26 cellular contexts compared by ENCODE assay signal in genomic region chr1:246792603-246793002, GRCh38.
"Had no signal": no experiment of that assay in that cellular context is flagged by ENCODE, and none has a peak within 500 bp of the region (broad histone marks: within the 10 kb centered on the region; RNA-seq: fewer than 3 reads in every experiment).

No MANE protein-coding gene starts in this region.

- H3K4me1 Mint-ChIP-seq: activated CD4-positive, alpha-beta T cell treated with anti-CD3 and anti-CD28 coated beads, Interleukin-2, amount 10 ng/mL, durations not matched to agents 24 days and 14 days; activated CD8-positive, alpha-beta memory T cell treated with anti-CD3 and anti-CD28 coated beads, Interleukin-2, amount 10 ng/mL, durations not matched to agents 7 days and 5 days had no signal

- H3K27me3 Mint-ChIP-seq: activated CD4-positive, alpha-beta T cell treated with anti-CD3 and anti-CD28 coated beads, Interleukin-2, amount 10 ng/mL, durations not matched to agents 24 days and 14 days had no signal

- H3K36me3 Mint-ChIP-seq: activated CD8-positive, alpha-beta memory T cell treated with anti-CD3 and anti-CD28 coated beads, Interleukin-2, amount 10 ng/mL, durations not matched to agents 7 days and 5 days; activated naive CD8-positive, alpha-beta T cell; brain; WTC11 had no signal

- DNase-seq: activated CD4-positive, alpha-beta T cell treated with anti-CD3 and anti-CD28 coated beads, Interleukin-2, amount 10 ng/mL, durations not matched to agents 24 days and 14 days; activated CD4-positive, alpha-beta T cell treated with anti-CD3 and anti-CD28 coated beads, Interleukin-2, amount 50 U/mL, for 48 hours; activated CD4-positive, CD25-positive, alpha-beta regulatory T cell treated with anti-CD3 and anti-CD28 coated beads, Interleukin-2, amount 50 U/mL, for 72 hours; activated CD8-positive, alpha-beta memory T cell treated with anti-CD3 and anti-CD28 coated beads, Interleukin-2, amount 10 ng/mL, durations not matched to agents 7 days and 5 days; activated gamma-delta T cell; activated naive CD4-positive, alpha-beta T cell treated with anti-CD3 and anti-CD28 coated beads for 36 hours; activated T-cell treated with anti-CD3 and anti-CD28 coated beads, Interleukin-2, amount 50 U/mL, for 24 hours; amygdala; Kasumi-1; NCI-H1105 treated with DMSO at 0.1 percent for 48 hours; NCI-H1436 treated with DMSO at 0.1 percent for 48 hours; NCI-H187; NCI-H2081 treated with DMSO at 0.1 percent for 48 hours; NCI-H446; NCI-H524; Peyer's patch; Right ventricle myocardium superior; SJCRH30; SK-N-SH had no signal

- H3K27ac ChIP-seq: Peyer's patch, RWPE1, SJCRH30 had no signal

- H3K4me2 ChIP-seq: SK-N-SH had no signal

- H3K36me3 ChIP-seq: Peyer's patch, SJCRH30 had no signal

- FAIRE-seq: astrocyte had no signal

- H3K9me3 Mint-ChIP-seq: activated CD4-positive, alpha-beta T cell treated with anti-CD3 and anti-CD28 coated beads, Interleukin-2, amount 10 ng/mL, durations not matched to agents 24 days and 14 days; activated naive CD4-positive, alpha-beta T cell treated with anti-CD3 and anti-CD28 coated beads for 36 hours; activated T-cell treated with anti-CD3 and anti-CD28 coated beads, Interleukin-2, amount 50 U/mL, for 24 hours; activated T-helper 1 cell treated with anti-CD3 and anti-CD28 coated beads, Interleukin-12 subunit alpha, Interleukin-12 subunit beta, Interleukin-2, Interleukin-4 antibody, amounts not matched to agents 30 ng/mL and 10 ng/mL and 1 ng/mL, durations not matched to agents 14 hours and 24 hours and 36 hours; T-helper 2 cell treated with Interferon-gamma antibody and Interleukin-4, amounts not matched to agents 5 μg/mL and 100 μg/mL, for 36 hours; WTC11 had no signal

- ATAC-seq: activated CD8-positive, alpha-beta memory T cell treated with anti-CD3 and anti-CD28 coated beads, Interleukin-2, amount 10 ng/mL, durations not matched to agents 7 days and 5 days; WTC11 had no signal

- H3K4me3 Mint-ChIP-seq: activated CD4-positive, alpha-beta T cell treated with anti-CD3 and anti-CD28 coated beads, Interleukin-2, amount 10 ng/mL, durations not matched to agents 24 days and 14 days; activated CD8-positive, alpha-beta memory T cell treated with anti-CD3 and anti-CD28 coated beads, Interleukin-2, amount 10 ng/mL, durations not matched to agents 7 days and 5 days; activated naive CD4-positive, alpha-beta T cell treated with anti-CD3 and anti-CD28 coated beads for 36 hours; activated naive CD8-positive, alpha-beta T cell; activated T-cell treated with anti-CD3 and anti-CD28 coated beads, Interleukin-2, amount 50 U/mL, for 24 hours; activated T-helper 1 cell treated with anti-CD3 and anti-CD28 coated beads, Interleukin-12 subunit alpha, Interleukin-12 subunit beta, Interleukin-2, Interleukin-4 antibody, amounts not matched to agents 30 ng/mL and 10 ng/mL and 1 ng/mL, durations not matched to agents 14 hours and 24 hours and 36 hours; T-helper 2 cell treated with Interferon-gamma antibody and Interleukin-4, amounts not matched to agents 5 μg/mL and 100 μg/mL, for 36 hours had no signal

- H3K27ac Mint-ChIP-seq: activated CD4-positive, alpha-beta T cell treated with anti-CD3 and anti-CD28 coated beads, Interleukin-2, amount 10 ng/mL, durations not matched to agents 24 days and 14 days; activated CD8-positive, alpha-beta memory T cell treated with anti-CD3 and anti-CD28 coated beads, Interleukin-2, amount 10 ng/mL, durations not matched to agents 7 days and 5 days; activated naive CD4-positive, alpha-beta T cell treated with anti-CD3 and anti-CD28 coated beads for 36 hours; activated naive CD8-positive, alpha-beta T cell; activated T-cell treated with anti-CD3 and anti-CD28 coated beads, Interleukin-2, amount 50 U/mL, for 24 hours; activated T-helper 1 cell treated with anti-CD3 and anti-CD28 coated beads, Interleukin-12 subunit alpha, Interleukin-12 subunit beta, Interleukin-2, Interleukin-4 antibody, amounts not matched to agents 30 ng/mL and 10 ng/mL and 1 ng/mL, durations not matched to agents 14 hours and 24 hours and 36 hours; T-helper 2 cell treated with Interferon-gamma antibody and Interleukin-4, amounts not matched to agents 5 μg/mL and 100 μg/mL, for 36 hours; WTC11 had no signal

- H3K4me3 ChIP-seq: Peyer's patch, SJCRH30 had no signal

- H3K9me2 ChIP-seq: SK-N-SH had no signal

- H3K27me3 ChIP-seq: Peyer's patch, SJCRH30 had no signal

- H3K9me3 ChIP-seq: Peyer's patch, SJCRH30, SK-N-SH had no signal

- H3K9ac ChIP-seq: SK-N-SH had no signal
